Comparison of ENCODE assay signal across 17 cellular contexts in the genomic region with DNA sequence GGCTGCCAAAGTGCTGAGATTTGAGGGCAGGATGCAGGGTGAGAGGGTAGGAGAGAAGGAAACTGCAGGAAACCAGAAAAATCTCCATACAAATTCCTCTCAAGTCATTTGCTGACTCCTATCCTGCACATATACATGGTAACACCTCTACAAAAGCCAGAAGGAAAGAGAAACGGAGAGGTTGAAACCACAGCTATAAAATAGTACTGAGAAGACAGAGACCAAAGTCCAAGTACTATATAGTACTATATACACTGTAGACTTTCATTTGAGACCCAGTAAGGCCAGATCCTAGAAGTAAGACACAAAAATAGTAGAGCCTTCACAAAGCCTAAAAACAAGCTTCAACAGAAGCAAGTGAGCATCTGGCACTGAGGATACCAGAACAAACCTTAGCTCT.
DNase-seq lines count a peak whose midpoint lies in the region; TF ChIP-seq lines count a peak whose summit lies in the region.
"Had no signal": no experiment of that assay in that cellular context is flagged by ENCODE, and none has a peak within 500 bp of the region (broad histone marks: within the 10 kb centered on the region; RNA-seq: fewer than 3 reads in every experiment).

No MANE protein-coding gene starts in this region.

- H3K4me3 ChIP-seq in endodermal cell (ENCODE audit: low read length) = no peak overlapping the region
- H3K4me3 ChIP-seq in mesendoderm (ENCODE audit: low read length) = no peak overlapping the region
- H3K4me3 ChIP-seq in uterus = no peak overlapping the region
- H3K4me3 ChIP-seq: BLaER1 treated with 17β-estradiol and CSF1 and Interleukin-3, amounts not matched to agents 10 nM and 100 nM; GM23248 had no signal

- H2BK15ac ChIP-seq in mesendoderm (replicated peaks; ENCODE audit: low read depth) = no peak overlapping the region

- peaks cover 10% of the 10 kb centered on the region for H3K4me1 Mint-ChIP-seq in endodermal cell

- no peak for TF ChIP-seq POLR2A in uterus (IDR thresholded peaks at IDR 0.05)

- H2BK120ac ChIP-seq in mesendoderm (ENCODE audit: low read depth, low read length) = no peak overlapping the region

- TF ChIP-seq CTCF in endodermal cell (conservative IDR thresholded peaks at IDR 0.05) = no peak
- no peak for TF ChIP-seq CTCF in uterus (IDR thresholded peaks at IDR 0.05)

- no peak overlapping the region for H3K56ac ChIP-seq in mesendoderm (ENCODE audit: low read length)

- H3K27ac ChIP-seq in endodermal cell (ENCODE audit: low read depth, low read length) = no peak overlapping the region
- no peak overlapping the region for H3K27ac ChIP-seq in mesendoderm (ENCODE audit: low read depth, low read length)
- no peak overlapping the region for H3K27ac ChIP-seq in uterus
- H3K27ac ChIP-seq: BLaER1 treated with 17β-estradiol and CSF1 and Interleukin-3, amounts not matched to agents 10 nM and 100 nM; GM23248 had no signal

- H3K9me3 ChIP-seq in endodermal cell (ENCODE audit: control insufficient read depth, low read length) (peaks cover 48% of the 10 kb centered on the region), uterus (no peaks in the 10 kb centered on the region)

- H3K4ac ChIP-seq in mesendoderm (ENCODE audit: low read depth, low read length) = no peak overlapping the region

- H2AK5ac ChIP-seq in mesendoderm (ENCODE audit: low read length) = no peak overlapping the region

- no peaks in the 10 kb centered on the region for H3K79me2 ChIP-seq in mesendoderm (ENCODE audit: control insufficient read depth, insufficient read depth, low read length)

- peak overlapping the region; percentile 19 for H3K27ac Mint-ChIP-seq in endodermal cell
- H3K27ac Mint-ChIP-seq: B cell; CD8-positive, alpha-beta T cell; IgD-negative memory B cell had no signal

- 80% methylated on average over 1 of the region's 1 CpG; no CpG with 5 or more reads in 1 of the 2 experiments for WGBS in endodermal cell (ENCODE audit: insufficient coverage in 1 of 2, insufficient read length in 1 of 2), 2 experiments
- WGBS in mesendoderm (ENCODE audit: extremely low coverage, insufficient coverage, low lambda C conversion rate) = no CpG with 5 or more reads among the region's 1 CpG

- intact Hi-C loops in uterus (cut with DNase I; ENCODE audit: low total_unique reads) = no loop called here

- DNase-seq in HT-29 (ENCODE audit: low spot score) = peak; percentile 34
- DNase-seq in endodermal cell = no peak
- peak; percentile 17 for DNase-seq in mesendoderm
- no peak for DNase-seq in superior temporal gyrus (ENCODE audit: extremely low spot score)
- DNase-seq in NCI-H1694 (lab: John Stamatoyannopoulos, UW) = no peak
- no peak for DNase-seq in activated CD4-positive, CD25-positive, alpha-beta regulatory T cell (lab: John Stamatoyannopoulos, UW)
- DNase-seq in uterus = no peak
- DNase-seq: Calu3; CD8-positive, alpha-beta T cell; DND-41; EL; GM23248; H7; KBM-7 had no signal

- H3K4me2 ChIP-seq in mesendoderm (ENCODE audit: low read length) = no peak overlapping the region
- H3K4me2 ChIP-seq: BLaER1 treated with 17β-estradiol and CSF1 and Interleukin-3, amounts not matched to agents 10 nM and 100 nM had no signal

- H3K27me3 ChIP-seq in endodermal cell (ENCODE audit: control insufficient read depth, insufficient read depth, low read length, poor library complexity, severe bottlenecking) = no peaks in the 10 kb centered on the region
- no peaks in the 10 kb centered on the region for H3K27me3 ChIP-seq in mesendoderm (ENCODE audit: insufficient read depth, low read length, poor library complexity)
- no peaks in the 10 kb centered on the region for H3K27me3 ChIP-seq in uterus
- H3K27me3 ChIP-seq: BLaER1 treated with 17β-estradiol and CSF1 and Interleukin-3, amounts not matched to agents 10 nM and 100 nM had no signal

- H3K9me3 Mint-ChIP-seq in endodermal cell = peaks cover 31% of the 10 kb centered on the region
- H3K9me3 Mint-ChIP-seq: CD8-positive, alpha-beta T cell had no signal

- H3K36me3 ChIP-seq in endodermal cell (ENCODE audit: control insufficient read depth, insufficient read depth, low read length) (peaks cover 26% of the 10 kb centered on the region), mesendoderm (ENCODE audit: control insufficient read depth, insufficient read depth, low read length) (no peaks in the 10 kb centered on the region), uterus (no peaks in the 10 kb centered on the region)
- H3K36me3 ChIP-seq: BLaER1 treated with 17β-estradiol and CSF1 and Interleukin-3, amounts not matched to agents 10 nM and 100 nM had no signal

- H3K4me3 Mint-ChIP-seq in endodermal cell = no peak overlapping the region
- H3K4me3 Mint-ChIP-seq: B cell; CD8-positive, alpha-beta T cell had no signal

- no peak overlapping the region for H3K18ac ChIP-seq in mesendoderm (ENCODE audit: low read length)

- H4K5ac ChIP-seq in mesendoderm (ENCODE audit: low read length) = no peak overlapping the region

- peaks cover 44% of the 10 kb centered on the region for H3K36me3 Mint-ChIP-seq in endodermal cell (ENCODE audit: low read depth)
- H3K36me3 Mint-ChIP-seq: CD8-positive, alpha-beta T cell had no signal

- H3K79me1 ChIP-seq in mesendoderm (ENCODE audit: low read length) = no peaks in the 10 kb centered on the region

- H3K4me1 ChIP-seq in endodermal cell (ENCODE audit: control insufficient read depth, insufficient read depth, low read length) (no peaks in the 10 kb centered on the region), mesendoderm (ENCODE audit: control insufficient read depth, low read depth, low read length) (no peaks in the 10 kb centered on the region), uterus (no peaks in the 10 kb centered on the region)
- H3K4me1 ChIP-seq: BLaER1 treated with 17β-estradiol and CSF1 and Interleukin-3, amounts not matched to agents 10 nM and 100 nM had no signal

- no peak overlapping the region for H4K8ac ChIP-seq in mesendoderm (ENCODE audit: low read depth, low read length)

- H3K23ac ChIP-seq in mesendoderm (ENCODE audit: low read length) = no peak overlapping the region

- no peaks in the 10 kb centered on the region for H3K27me3 Mint-ChIP-seq in endodermal cell (ENCODE audit: insufficient read depth)
- H3K27me3 Mint-ChIP-seq: B cell, IgD-negative memory B cell had no signal

- no peak overlapping the region for H3K9ac ChIP-seq in endodermal cell (ENCODE audit: extremely low read depth, low read length, poor library complexity, severe bottlenecking)
- H3K9ac ChIP-seq in mesendoderm (ENCODE audit: low read length) = no peak overlapping the region
- H3K9ac ChIP-seq: BLaER1 treated with 17β-estradiol and CSF1 and Interleukin-3, amounts not matched to agents 10 nM and 100 nM; GM23248 had no signal

- no peak overlapping the region for H2BK5ac ChIP-seq in mesendoderm (ENCODE audit: low read length)

Comparison
In these comparisons a context has a peak if more than half of its experiments do, and no peak if none do; other contexts are left out.
1. DNase-seq: peak in HT-29 (single experiment) and mesendoderm (single experiment); none in endodermal cell (single experiment), superior temporal gyrus (single experiment), NCI-H1694 (single experiment), activated CD4-positive, CD25-positive, alpha-beta regulatory T cell (0 of 4) and uterus (0 of 2).